1 cellular context compared by ENCODE assay signal in genomic region chr9:84255701-84256100, GRCh38.
TF ChIP-seq lines count a peak whose summit lies in the region.

No MANE protein-coding gene starts in this region.

TF ChIP-seq in neural cell, 6 proteins besides CTCF, POLR2A, EP300 and RAD21 (continued from another document):
- TF ChIP-seq, protein P1, sequence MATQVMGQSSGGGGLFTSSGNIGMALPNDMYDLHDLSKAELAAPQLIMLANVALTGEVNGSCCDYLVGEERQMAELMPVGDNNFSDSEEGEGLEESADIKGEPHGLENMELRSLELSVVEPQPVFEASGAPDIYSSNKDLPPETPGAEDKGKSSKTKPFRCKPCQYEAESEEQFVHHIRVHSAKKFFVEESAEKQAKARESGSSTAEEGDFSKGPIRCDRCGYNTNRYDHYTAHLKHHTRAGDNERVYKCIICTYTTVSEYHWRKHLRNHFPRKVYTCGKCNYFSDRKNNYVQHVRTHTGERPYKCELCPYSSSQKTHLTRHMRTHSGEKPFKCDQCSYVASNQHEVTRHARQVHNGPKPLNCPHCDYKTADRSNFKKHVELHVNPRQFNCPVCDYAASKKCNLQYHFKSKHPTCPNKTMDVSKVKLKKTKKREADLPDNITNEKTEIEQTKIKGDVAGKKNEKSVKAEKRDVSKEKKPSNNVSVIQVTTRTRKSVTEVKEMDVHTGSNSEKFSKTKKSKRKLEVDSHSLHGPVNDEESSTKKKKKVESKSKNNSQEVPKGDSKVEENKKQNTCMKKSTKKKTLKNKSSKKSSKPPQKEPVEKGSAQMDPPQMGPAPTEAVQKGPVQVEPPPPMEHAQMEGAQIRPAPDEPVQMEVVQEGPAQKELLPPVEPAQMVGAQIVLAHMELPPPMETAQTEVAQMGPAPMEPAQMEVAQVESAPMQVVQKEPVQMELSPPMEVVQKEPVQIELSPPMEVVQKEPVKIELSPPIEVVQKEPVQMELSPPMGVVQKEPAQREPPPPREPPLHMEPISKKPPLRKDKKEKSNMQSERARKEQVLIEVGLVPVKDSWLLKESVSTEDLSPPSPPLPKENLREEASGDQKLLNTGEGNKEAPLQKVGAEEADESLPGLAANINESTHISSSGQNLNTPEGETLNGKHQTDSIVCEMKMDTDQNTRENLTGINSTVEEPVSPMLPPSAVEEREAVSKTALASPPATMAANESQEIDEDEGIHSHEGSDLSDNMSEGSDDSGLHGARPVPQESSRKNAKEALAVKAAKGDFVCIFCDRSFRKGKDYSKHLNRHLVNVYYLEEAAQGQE (IDR thresholded peaks at IDR 0.05; ENCODE audit: borderline replicate concordance), result no peak
